11 cellular contexts compared by ENCODE assay signal in the genomic region with DNA sequence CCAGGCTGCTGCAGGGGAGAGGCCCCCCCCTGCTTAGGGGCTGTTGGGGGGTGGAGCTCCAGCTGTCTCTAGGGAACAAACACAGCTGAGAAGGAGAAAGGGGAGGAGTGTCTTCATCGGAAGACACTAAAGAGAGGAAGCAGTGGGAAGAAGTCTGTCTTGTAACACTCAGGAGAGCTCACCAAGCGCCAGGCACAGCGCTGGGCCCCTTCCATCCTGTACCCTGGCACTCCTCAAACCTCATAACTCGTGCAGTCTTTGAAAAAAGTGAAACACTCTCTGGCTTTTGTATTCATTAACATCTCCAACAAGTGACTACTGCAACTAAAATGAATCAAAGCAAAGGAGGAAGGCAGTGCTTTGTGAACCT.
DNase-seq lines count a peak whose midpoint lies in the region; ATAC-seq and TF ChIP-seq lines count a peak whose summit lies in the region.
"Had no signal": no experiment of that assay in that cellular context is flagged by ENCODE, and none has a peak within 500 bp of the region (broad histone marks: within the 10 kb centered on the region; RNA-seq: fewer than 3 reads in every experiment).

No MANE protein-coding gene starts in this region.

- peak overlapping the region; percentile 20 to 81 (median 60) for H3K27ac Mint-ChIP-seq in CD4-positive, CD25-positive, alpha-beta regulatory T cell
- H3K27ac Mint-ChIP-seq in activated naive CD8-positive, alpha-beta T cell treated with anti-CD3 and anti-CD28 coated beads, Interleukin-2, amount 10 ng/mL, durations not matched to agents 7 days and 5 days: peak overlapping the region; percentile 87
- peak overlapping the region in 1 of 2 donors; percentile 47 for H3K27ac Mint-ChIP-seq in natural killer cell treated with Interleukin-12 subunit alpha and Interleukin-12 subunit beta and Interleukin-15 and Interleukin-18, amount 100 ng/mL, for 72 hours

- H3K36me3 Mint-ChIP-seq in CD4-positive, CD25-positive, alpha-beta regulatory T cell: no peaks in the 10 kb centered on the region
- H3K36me3 Mint-ChIP-seq in activated naive CD8-positive, alpha-beta T cell treated with anti-CD3 and anti-CD28 coated beads, Interleukin-2, amount 10 ng/mL, durations not matched to agents 7 days and 5 days: no peaks in the 10 kb centered on the region
- H3K36me3 Mint-ChIP-seq in natural killer cell treated with Interleukin-12 subunit alpha and Interleukin-12 subunit beta and Interleukin-15 and Interleukin-18, amount 100 ng/mL, for 72 hours: peaks cover 5% of the 10 kb centered on the region

- H3K9me3 Mint-ChIP-seq in CD4-positive, CD25-positive, alpha-beta regulatory T cell: no peaks in the 10 kb centered on the region
- peaks cover 3% of the 10 kb centered on the region for H3K9me3 Mint-ChIP-seq in activated naive CD8-positive, alpha-beta T cell treated with anti-CD3 and anti-CD28 coated beads, Interleukin-2, amount 10 ng/mL, durations not matched to agents 7 days and 5 days
- H3K9me3 Mint-ChIP-seq in natural killer cell treated with Interleukin-12 subunit alpha and Interleukin-12 subunit beta and Interleukin-15 and Interleukin-18, amount 100 ng/mL, for 72 hours: no peaks in the 10 kb centered on the region

- no peak for ATAC-seq in CD4-positive, CD25-positive, alpha-beta regulatory T cell (ENCODE audit: low read depth in 2 of 2)
- ATAC-seq in activated naive CD8-positive, alpha-beta T cell treated with anti-CD3 and anti-CD28 coated beads, Interleukin-2, amount 10 ng/mL, durations not matched to agents 7 days and 5 days (ENCODE audit: low read depth): no peak
- no peak for ATAC-seq in natural killer cell treated with Interleukin-12 subunit alpha and Interleukin-12 subunit beta and Interleukin-15 and Interleukin-18, amount 100 ng/mL, for 72 hours
- no peak for ATAC-seq in omental fat pad (ENCODE audit: low FRiP score)
- ATAC-seq in GM19328 (IDR thresholded peaks at IDR 0.05; ENCODE audit: unreplicated experiment): no peak

- in situ Hi-C loops in G401 (cut with HindIII; ENCODE audit: low sequenced_read_pairs): no loop called here

- H3K27me3 ChIP-seq in CD4-positive, CD25-positive, alpha-beta regulatory T cell (ENCODE audit: control insufficient read depth, insufficient read depth, low read length): no peaks in the 10 kb centered on the region

- H3K4me1 Mint-ChIP-seq in CD4-positive, CD25-positive, alpha-beta regulatory T cell: peaks cover 5 to 47% (median 25%) of the 10 kb centered on the region in 4 donors
- peaks cover 39% of the 10 kb centered on the region for H3K4me1 Mint-ChIP-seq in activated naive CD8-positive, alpha-beta T cell treated with anti-CD3 and anti-CD28 coated beads, Interleukin-2, amount 10 ng/mL, durations not matched to agents 7 days and 5 days
- peaks cover 53 to 62% of the 10 kb centered on the region in 2 donors for H3K4me1 Mint-ChIP-seq in natural killer cell treated with Interleukin-12 subunit alpha and Interleukin-12 subunit beta and Interleukin-15 and Interleukin-18, amount 100 ng/mL, for 72 hours (ENCODE audit: low read depth in 2 of 2)

- POLR2A ChIA-PET in activated naive CD8-positive, alpha-beta T cell treated with anti-CD3 and anti-CD28 coated beads, Interleukin-2, amount 10 ng/mL, durations not matched to agents 7 days and 5 days (lab: Charles Lee): no interaction called here

- no peaks in the 10 kb centered on the region for H3K9me3 ChIP-seq in CD4-positive, CD25-positive, alpha-beta regulatory T cell (ENCODE audit: control insufficient read depth in 2 of 2, low read length in 2 of 2)
- H3K9me3 ChIP-seq: tibial artery had no signal

- H3K4me3 ChIP-seq in CD4-positive, CD25-positive, alpha-beta regulatory T cell (ENCODE audit: low read depth, low read length): no peak overlapping the region
- H3K4me3 ChIP-seq in Jurkat, Clone E6-1 (ENCODE audit: low read length): no peak overlapping the region
- H3K4me3 ChIP-seq: tibial artery had no signal

- no peak for TF ChIP-seq CTCF in omental fat pad (IDR thresholded peaks at IDR 0.05)

- no peaks in the 10 kb centered on the region for H3K36me3 ChIP-seq in CD4-positive, CD25-positive, alpha-beta regulatory T cell (ENCODE audit: control insufficient read depth, insufficient read depth, low read length)
- H3K36me3 ChIP-seq: tibial artery had no signal

- no peaks in the 10 kb centered on the region for H3K27me3 Mint-ChIP-seq in CD4-positive, CD25-positive, alpha-beta regulatory T cell
- peaks cover 4% of the 10 kb centered on the region for H3K27me3 Mint-ChIP-seq in activated naive CD8-positive, alpha-beta T cell treated with anti-CD3 and anti-CD28 coated beads, Interleukin-2, amount 10 ng/mL, durations not matched to agents 7 days and 5 days
- H3K27me3 Mint-ChIP-seq in natural killer cell treated with Interleukin-12 subunit alpha and Interleukin-12 subunit beta and Interleukin-15 and Interleukin-18, amount 100 ng/mL, for 72 hours: peaks cover 0 to 18% of the 10 kb centered on the region in 2 donors

- no peak overlapping the region for H3K27ac ChIP-seq in CD4-positive, CD25-positive, alpha-beta regulatory T cell (ENCODE audit: insufficient read depth, low read length, poor library complexity, severe bottlenecking)
- H3K27ac ChIP-seq: tibial artery had no signal

- no peak for DNase-seq in CD4-positive, CD25-positive, alpha-beta regulatory T cell
- peak; percentile 52 for DNase-seq in Jurkat, Clone E6-1 (ENCODE audit: low read depth, low spot score)
- DNase-seq in activated naive CD8-positive, alpha-beta T cell treated with anti-CD3 and anti-CD28 coated beads, Interleukin-2, amount 10 ng/mL, durations not matched to agents 7 days and 5 days: no peak
- DNase-seq in natural killer cell treated with Interleukin-12 subunit alpha and Interleukin-12 subunit beta and Interleukin-15 and Interleukin-18, amount 100 ng/mL, for 72 hours (ENCODE audit: low spot score): no peak
- DNase-seq in omental fat pad (ENCODE audit: low spot score): no peak
- DNase-seq in SIG-M5 (lab: John Stamatoyannopoulos, UW): no peak
- no peak for DNase-seq in G401 (ENCODE audit: low spot score)
- DNase-seq: activated gamma-delta T cell treated with Interleukin-2 at 50 U/mL for 16 hours, NCI-H1105 treated with DMSO at 0.1 percent for 48 hours, tibial artery had no signal

- H3K4me1 ChIP-seq in CD4-positive, CD25-positive, alpha-beta regulatory T cell (ENCODE audit: control insufficient read depth, insufficient read depth, low read length, poor library complexity, severe bottlenecking): peaks cover 19% of the 10 kb centered on the region
- H3K4me1 ChIP-seq: tibial artery had no signal

- peak overlapping the region in 1 of 4 donors; percentile 38 for H3K4me3 Mint-ChIP-seq in CD4-positive, CD25-positive, alpha-beta regulatory T cell
- H3K4me3 Mint-ChIP-seq in activated naive CD8-positive, alpha-beta T cell treated with anti-CD3 and anti-CD28 coated beads, Interleukin-2, amount 10 ng/mL, durations not matched to agents 7 days and 5 days: peak overlapping the region; percentile 55
- peak overlapping the region; percentile 38 for H3K4me3 Mint-ChIP-seq in natural killer cell treated with Interleukin-12 subunit alpha and Interleukin-12 subunit beta and Interleukin-15 and Interleukin-18, amount 100 ng/mL, for 72 hours
